ENCODE assay signal across 22 cellular contexts in the genomic region with DNA sequence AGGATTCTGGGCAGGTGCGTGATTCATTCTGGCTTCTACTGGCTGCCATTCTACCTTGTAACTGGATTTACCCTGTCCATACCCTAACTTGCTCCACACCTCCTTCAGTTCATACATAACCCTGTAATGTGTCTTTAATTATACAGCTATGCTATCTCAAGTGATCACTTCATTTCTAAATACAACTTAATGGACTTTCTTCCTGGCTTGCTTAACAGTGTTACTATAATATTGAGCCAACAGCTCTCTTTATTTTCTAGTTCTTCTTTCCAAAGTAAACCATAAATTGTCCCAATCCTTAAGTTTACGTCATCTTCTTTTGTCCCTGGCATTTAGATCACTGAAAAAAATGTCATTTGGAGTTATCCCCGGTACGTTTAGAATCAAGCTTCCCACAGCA.
"Had no signal": no experiment of that assay in that cellular context is flagged by ENCODE, and none has a peak within 500 bp of the region (broad histone marks: within the 10 kb centered on the region; RNA-seq: fewer than 3 reads in every experiment).

No MANE protein-coding gene starts in this region.

- ATAC-seq: activated CD8-positive, alpha-beta memory T cell treated with anti-CD3 and anti-CD28 coated beads, Interleukin-2, amount 10 ng/mL, durations not matched to agents 7 days and 5 days; T-helper 17 cell; WTC11 had no signal

- H3K9me3 ChIP-seq: Peyer's patch had no signal

- H3K4me1 ChIP-seq: Peyer's patch had no signal

- FAIRE-seq: astrocyte had no signal

- H3K4me3 ChIP-seq: Peyer's patch had no signal

- H3K27ac ChIP-seq: Peyer's patch had no signal

- H3K27me3 ChIP-seq: Peyer's patch had no signal

- H3K36me3 ChIP-seq: Peyer's patch had no signal

- DNase-seq: activated CD4-positive, alpha-beta T cell treated with anti-CD3 and anti-CD28 coated beads, Interleukin-2, amount 10 ng/mL, durations not matched to agents 24 days and 14 days; activated CD4-positive, alpha-beta T cell treated with anti-CD3 and anti-CD28 coated beads, Interleukin-2, amount 50 U/mL, for 48 hours; activated CD4-positive, CD25-positive, alpha-beta regulatory T cell treated with anti-CD3 and anti-CD28 coated beads, Interleukin-2, amount 50 U/mL, for 72 hours; activated CD8-positive, alpha-beta memory T cell treated with anti-CD3 and anti-CD28 coated beads, Interleukin-2, amount 10 ng/mL, durations not matched to agents 7 days and 5 days; activated effector memory CD4-positive, alpha-beta T cell treated with Interleukin-2 at 50 U/mL for 16 hours; activated naive CD4-positive, alpha-beta T cell; activated T-cell treated with anti-CD3 and anti-CD28 coated beads, Interleukin-2, amount 50 U/mL, for 24 hours; amniotic stem cell; Kasumi-1; KBM-7; NCI-H1105 treated with DMSO at 0.1 percent for 48 hours; NCI-H1436 treated with DMSO at 0.1 percent for 48 hours; NCI-H187 treated with DMSO at 0.1 percent for 48 hours; NCI-H2081 treated with DMSO at 0.1 percent for 48 hours; NCI-H2171 treated with DMSO at 0.1 percent for 48 hours; NCI-H510A treated with DMSO at 0.1 percent for 48 hours; Peyer's patch; SIG-M5; T-helper 17 cell; T-helper 9 cell had no signal
